Comparison of ENCODE assay signal across 2 cellular contexts in the genomic region with DNA sequence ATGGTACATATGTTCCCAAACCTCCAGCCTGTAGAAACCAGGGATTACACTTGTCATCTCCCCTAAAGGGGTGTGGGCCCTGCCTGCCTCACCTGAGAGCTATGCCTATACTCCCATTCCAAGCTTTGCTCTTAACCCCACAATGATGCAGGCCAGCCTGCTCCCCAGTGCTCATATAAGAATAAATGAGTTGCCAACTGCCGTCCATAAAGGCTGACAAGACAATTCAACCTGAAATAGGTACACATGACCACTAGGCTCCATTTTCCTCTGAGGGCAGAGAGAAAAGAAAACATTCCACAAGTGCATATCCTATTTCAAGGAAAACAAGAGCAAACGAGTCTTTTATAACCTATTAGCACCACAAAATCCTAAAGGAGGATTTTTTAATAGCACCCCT.
A peak's percentile ranks its signal among the peaks of the same experiment; 100 is the strongest.
TF ChIP-seq lines count a peak whose summit lies in the region.

No MANE protein-coding gene starts in this region.

TF ChIP-seq in GM12891, 5 proteins besides CTCF, POLR2A, EP300 and RAD21:
- no peak for TF ChIP-seq TAF1 (IDR thresholded peaks at IDR 0.05; ENCODE audit: low read depth, low read length)
- peak; percentile 75 for TF ChIP-seq POLR2AphosphoS5 (IDR thresholded peaks at IDR 0.05; ENCODE audit: low read depth, low read length)
TF ChIP-seq in GM12891: peak in this region for 1.

TF ChIP-seq in GM12878, 131 proteins besides CTCF, POLR2A, EP300 and RAD21:
- TF ChIP-seq POLR2AphosphoS5 (IDR thresholded peaks at IDR 0.05; ENCODE audit: low read length), result peak; percentile 71
- TF ChIP-seq ZBED1 (IDR thresholded peaks at IDR 0.05; ENCODE audit: borderline replicate concordance), result peak; percentile 50; the same call in 1 of the 2 replicates
- no peak for TF ChIP-seq ZNF207 (IDR thresholded peaks at IDR 0.05; ENCODE audit: borderline replicate concordance)
- TF ChIP-seq BACH1 (IDR thresholded peaks at IDR 0.05; ENCODE audit: borderline replicate concordance), result 0 out of 2 replicates have a peak, but pooled peaks have one; percentile 19
- TF ChIP-seq, protein P1, sequence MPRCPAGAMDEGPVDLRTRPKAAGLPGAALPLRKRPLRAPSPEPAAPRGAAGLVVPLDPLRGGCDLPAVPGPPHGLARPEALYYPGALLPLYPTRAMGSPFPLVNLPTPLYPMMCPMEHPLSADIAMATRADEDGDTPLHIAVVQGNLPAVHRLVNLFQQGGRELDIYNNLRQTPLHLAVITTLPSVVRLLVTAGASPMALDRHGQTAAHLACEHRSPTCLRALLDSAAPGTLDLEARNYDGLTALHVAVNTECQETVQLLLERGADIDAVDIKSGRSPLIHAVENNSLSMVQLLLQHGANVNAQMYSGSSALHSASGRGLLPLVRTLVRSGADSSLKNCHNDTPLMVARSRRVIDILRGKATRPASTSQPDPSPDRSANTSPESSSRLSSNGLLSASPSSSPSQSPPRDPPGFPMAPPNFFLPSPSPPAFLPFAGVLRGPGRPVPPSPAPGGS (IDR thresholded peaks at IDR 0.05; ENCODE audit: borderline replicate concordance, insufficient read depth, low read depth, low read length, poor library complexity, severe bottlenecking), result peak; percentile 44
